Comparison of ENCODE assay signal across 8 cellular contexts in the genomic region with DNA sequence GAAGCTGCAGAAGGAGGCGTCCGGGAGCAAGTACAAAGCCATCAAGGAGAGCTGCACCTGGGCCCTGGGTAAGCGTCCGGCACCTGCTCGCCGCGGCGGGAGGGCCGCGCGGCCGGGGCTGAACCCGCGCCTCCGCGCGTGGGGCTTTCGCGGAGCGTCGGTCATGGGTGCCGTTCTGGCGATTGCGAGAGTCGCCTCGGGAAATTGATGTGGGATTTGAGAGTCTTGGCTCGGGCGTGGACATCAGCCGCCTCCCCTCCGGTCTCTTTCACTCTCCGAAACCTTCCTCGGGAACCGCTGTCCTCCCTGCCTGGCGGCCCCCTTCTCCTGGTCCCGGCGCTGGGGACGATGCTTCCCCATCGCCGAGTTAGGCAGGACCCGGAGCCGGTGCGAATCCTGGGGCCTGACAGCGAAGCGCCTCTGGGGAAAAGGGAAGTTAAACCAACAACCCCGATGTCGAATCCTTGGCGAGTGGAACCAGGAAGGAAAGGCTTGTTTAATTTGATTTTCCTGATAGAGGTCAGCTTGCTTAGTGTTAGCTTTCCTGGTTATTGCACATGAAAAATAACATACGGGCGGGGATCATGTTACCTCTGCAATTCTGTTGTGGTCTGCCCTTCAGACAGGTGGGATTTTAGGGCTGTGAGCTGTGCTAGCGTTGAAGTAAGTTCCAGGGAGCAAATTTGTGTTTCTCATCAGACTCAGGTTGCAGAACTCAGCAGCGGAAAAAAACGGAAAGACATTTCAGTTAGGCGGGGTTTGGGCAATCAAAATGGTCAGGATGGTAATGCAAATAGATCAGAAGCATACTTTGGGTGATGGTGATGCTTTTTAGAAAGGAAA.
DNase-seq lines count a peak whose midpoint lies in the region; ATAC-seq lines count a peak whose summit lies in the region.

No MANE protein-coding gene starts in this region.

- ATAC-seq in HG02852 (IDR thresholded peaks at IDR 0.05; ENCODE audit: unreplicated experiment), result peak; percentile 34
- ATAC-seq in stimulated activated naive CD8-positive, alpha-beta T cell treated with anti-CD3 and anti-CD28 coated beads, Interleukin-15, Interleukin-2, amounts not matched to agents 100 U/mL and 50 U/mL, for 24 hours, result peak; percentile 11

- H3K27ac ChIP-seq in caudate nucleus (ENCODE audit: low read depth, low read length), result peak overlapping the region; percentile 73

- DNase-seq in NCI-H2107 treated with DMSO at 0.1 percent for 48 hours (lab: John Stamatoyannopoulos, UW; ENCODE audit: unreplicated experiment) (peak; percentile 36), NCI-H2107 (lab: John Stamatoyannopoulos, UW) (no peak), NCI-H69 (lab: John Stamatoyannopoulos, UW) (peak; percentile 80), caudate nucleus (lab: John Stamatoyannopoulos, UW) (peak in 24 of 61 donors; percentile 10 to 81 (median 56)), left kidney (ENCODE audit: low read depth, low spot score) (peak; percentile 65), AML-193 (lab: John Stamatoyannopoulos, UW) (no peak)
- peak; percentile 10 for DNase-seq in stimulated activated naive CD8-positive, alpha-beta T cell treated with anti-CD3 and anti-CD28 coated beads, Interleukin-15, Interleukin-2, amounts not matched to agents 100 U/mL and 50 U/mL, for 24 hours

Comparison
In these comparisons a context has a peak if more than half of its experiments do, and no peak if none do; other contexts are left out.
1. DNase-seq: peak in NCI-H2107 treated with DMSO at 0.1 percent for 48 hours (single experiment), NCI-H69 (single experiment), left kidney (single experiment) and stimulated activated naive CD8-positive, alpha-beta T cell treated with anti-CD3 and anti-CD28 coated beads, Interleukin-15, Interleukin-2, amounts not matched to agents 100 U/mL and 50 U/mL, for 24 hours (single experiment); none in NCI-H2107 (single experiment) and AML-193 (0 of 2).